1 cellular context compared by ENCODE assay signal in genomic region chrX:2690856-2691542, GRCh38.
TF ChIP-seq lines count a peak whose summit lies in the region.

Gene CD99, plus strand, starts transcription at chrX:2691295. Its CDS starts 66 bp downstream, at chrX:2691361.

TF ChIP-seq in GM12878, 131 proteins besides CTCF, POLR2A, EP300 and RAD21 (continued from another document):
- TF ChIP-seq HSF1 (IDR thresholded peaks at IDR 0.05; ENCODE audit: low read depth, low read length) = no peak
- TF ChIP-seq GATAD2B (conservative IDR thresholded peaks at IDR 0.05; ENCODE audit: low read depth) = peak; percentile 84
- TF ChIP-seq BCL11A (IDR thresholded peaks at IDR 0.05; ENCODE audit: low read depth, low read length) = no peak
- TF ChIP-seq CEBPB (IDR thresholded peaks at IDR 0.05; ENCODE audit: borderline replicate concordance in 1 of 2, low read depth in 2 of 2, low read length in 2 of 2) = no peak
- TF ChIP-seq CHD4 (IDR thresholded peaks at IDR 0.05) = no peak
- no peak for TF ChIP-seq IKZF2 (IDR thresholded peaks at IDR 0.05)
- TF ChIP-seq CHD1 (IDR thresholded peaks at IDR 0.05; ENCODE audit: low read depth, low read length) = no peak
- TF ChIP-seq BCL3 (IDR thresholded peaks at IDR 0.05; ENCODE audit: borderline replicate concordance, insufficient read depth, low read depth, low read length, poor library complexity, severe bottlenecking) = no peak
- TF ChIP-seq EZH2 (IDR thresholded peaks at IDR 0.05; ENCODE audit: borderline replicate concordance, control insufficient read depth, low read depth, low read length) = no peak
- TF ChIP-seq CREM (IDR thresholded peaks at IDR 0.05; ENCODE audit: low read depth) = no peak
- TF ChIP-seq NRF1 (conservative IDR thresholded peaks at IDR 0.05; ENCODE audit: low read depth, low read length) = 0 out of 2 replicates have a peak, but pooled peaks have one; percentile 12
- no peak for TF ChIP-seq SREBF2 (IDR thresholded peaks at IDR 0.05; ENCODE audit: low read length)
- TF ChIP-seq LARP7 (IDR thresholded peaks at IDR 0.05) = no peak; the same call in 1 of the 2 replicates
- no peak for TF ChIP-seq E2F4 (IDR thresholded peaks at IDR 0.05; ENCODE audit: low read depth, low read length)
- no peak for TF ChIP-seq ZNF217 (IDR thresholded peaks at IDR 0.05)
- TF ChIP-seq ATF3 (IDR thresholded peaks at IDR 0.05; ENCODE audit: borderline replicate concordance, extremely low read depth, low read depth, low read length) = no peak
- TF ChIP-seq JUND (IDR thresholded peaks at IDR 0.05; ENCODE audit: low read depth, low read length) = no peak
- TF ChIP-seq HDGF (IDR thresholded peaks at IDR 0.05) = no peak
- no peak for TF ChIP-seq MYC (IDR thresholded peaks at IDR 0.05; ENCODE audit: insufficient read depth, insufficient read length, insufficient replicate concordance, low read length, severe bottlenecking)
- TF ChIP-seq PBX3 (IDR thresholded peaks at IDR 0.05; ENCODE audit: insufficient replicate concordance, low read depth, low read length) = peak; percentile 45
- TF ChIP-seq ELK1 (IDR thresholded peaks at IDR 0.05; ENCODE audit: low read depth, low read length) = no peak
- TF ChIP-seq EED (IDR thresholded peaks at IDR 0.05; ENCODE audit: low read depth) = no peak
- no peak for TF ChIP-seq TAF1 (IDR thresholded peaks at IDR 0.05; ENCODE audit: borderline replicate concordance, low read depth, low read length)
- TF ChIP-seq E2F8 (IDR thresholded peaks at IDR 0.05; ENCODE audit: low read depth, partially characterized antibody) = no peak
- TF ChIP-seq BHLHE40 (IDR thresholded peaks at IDR 0.05; ENCODE audit: borderline replicate concordance in 1 of 2, low read depth in 2 of 2, low read length in 1 of 2) = peak; percentile 7 to 48; a peak in 2 of 4 replicates
- TF ChIP-seq TCF3 (IDR thresholded peaks at IDR 0.05; ENCODE audit: borderline replicate concordance, insufficient read depth, low read depth, low read length) = 0 out of 2 replicates have a peak, but pooled peaks have one; percentile 39
- TF ChIP-seq ZBTB33 (IDR thresholded peaks at IDR 0.05) = no peak
